31 cellular contexts compared by ENCODE assay signal in genomic region chr3:13883681-13884080, GRCh38. TPM values are rescaled to one million over a fixed set of nuclear protein-coding genes. Genes with fewer than 3 reads are reported as not detected.
"Had no signal": no experiment of that assay in that cellular context is flagged by ENCODE, and none has a peak within 500 bp of the region (broad histone marks: within the 10 kb centered on the region; RNA-seq: fewer than 3 reads in every experiment).

No MANE protein-coding gene starts in this region.

- FAIRE-seq: kidney had no signal

- H3K4me2 ChIP-seq: smooth muscle cell had no signal

- H3K4me3 Mint-ChIP-seq: nephron; neural crest cell; stimulated activated memory B cell treated with anti-CD40 and anti-IgM and Interleukin-4, amounts not matched to agents 10 μg/mL and 1 μg/mL and 100 μg/mL, for 72 hours; stimulated activated naive CD8-positive, alpha-beta T cell treated with anti-CD3 and anti-CD28 coated beads, Interleukin-15, amount 100 ng/mL, for 72 hours had no signal

- H3K4me1 Mint-ChIP-seq: nephron, neural crest cell had no signal

- DNase-seq: hippocampal formation; kidney; left colon; left lung; lower lobe of right lung; mammary epithelial cell; mesenchymal stem cell; naive thymus-derived CD8-positive, alpha-beta T cell; nucleus accumbens; ovary; right lobe of liver; stimulated activated CD4-positive, alpha-beta T cell treated with anti-CD3 and anti-CD28 coated beads, Interleukin-1b, Interleukin-23, amount 100 ng/mL, for 48 hours; stimulated activated CD4-positive, alpha-beta T cell treated with anti-CD3 and anti-CD28 coated beads, Interleukin-2, amount 100 ng/mL, for 48 hours; stimulated activated CD4-positive, alpha-beta T cell treated with anti-CD3 and anti-CD28 coated beads, Interleukin-4, amount 100 ng/mL, for 4 hours; stimulated activated CD8-positive, alpha-beta memory T cell treated with anti-CD3 and anti-CD28 coated beads, Interleukin-4, amount 100 ng/mL, for 48 hours; stimulated activated naive CD4-positive, alpha-beta T cell treated with Interleukin-2 at 50 U/mL for 16 hours; stimulated activated naive CD8-positive, alpha-beta T cell treated with anti-CD3 and anti-CD28 coated beads, Interleukin-15, amount 100 ng/mL, for 72 hours; substantia nigra; transverse colon; upper lobe of left lung had no signal

- H3K9me3 Mint-ChIP-seq: naive thymus-derived CD8-positive, alpha-beta T cell; nephron; neural crest cell; stimulated activated naive CD8-positive, alpha-beta T cell treated with anti-CD3 and anti-CD28 coated beads, Interleukin-15, amount 100 ng/mL, for 72 hours had no signal

- ATAC-seq: left colon; left lung; lower lobe of right lung; naive thymus-derived CD8-positive, alpha-beta T cell; right lobe of liver; stimulated activated memory B cell treated with anti-CD40 and anti-IgM and Interleukin-4, amounts not matched to agents 10 μg/mL and 1 μg/mL and 100 μg/mL, for 72 hours; stimulated activated naive CD8-positive, alpha-beta T cell treated with anti-CD3 and anti-CD28 coated beads, Interleukin-15, amount 100 ng/mL, for 72 hours had no signal

- H3K36me3 ChIP-seq: left lung, lower lobe of right lung, ovary, right atrium auricular region, right lobe of liver, transverse colon, upper lobe of left lung, vagina had no signal

- H3K36me3 Mint-ChIP-seq: naive thymus-derived CD8-positive, alpha-beta T cell; stimulated activated memory B cell treated with anti-CD40 and anti-IgM and Interleukin-4, amounts not matched to agents 10 μg/mL and 1 μg/mL and 100 μg/mL, for 72 hours had no signal

- H3K27ac ChIP-seq: left lung, lower lobe of right lung, ovary, right atrium auricular region, right lobe of liver, transverse colon, upper lobe of left lung, vagina had no signal

- H3K27me3 ChIP-seq: ovary had no signal

- H3K27ac Mint-ChIP-seq: nephron; progenitor cell of endocrine pancreas; stimulated activated memory B cell treated with anti-CD40 and anti-IgM and Interleukin-4, amounts not matched to agents 10 μg/mL and 1 μg/mL and 100 μg/mL, for 72 hours; stimulated activated naive CD8-positive, alpha-beta T cell treated with anti-CD3 and anti-CD28 coated beads, Interleukin-15, amount 100 ng/mL, for 72 hours had no signal

- H3K9me3 ChIP-seq: left lung, lower lobe of right lung, right lobe of liver, transverse colon, upper lobe of left lung, vagina had no signal

- H3K4me3 ChIP-seq: left lung, lower lobe of right lung, ovary, right atrium auricular region, right lobe of liver, smooth muscle cell, transverse colon, upper lobe of left lung, vagina had no signal

RNA-seq across cellular contexts. Expression of gene WNT7A, which starts 3.8 kb away (rescaled TPM):
- total RNA-seq: left colon, liver, progenitor cell of endocrine pancreas, pulmonary artery endothelial cell, right atrium auricular region, right lobe of liver, skeletal muscle tissue, transverse colon, urinary bladder, vagina had no signal
- polyA plus RNA-seq: liver, ovary had no signal
